Comparison of ENCODE assay signal across 21 cellular contexts in the genomic region with DNA sequence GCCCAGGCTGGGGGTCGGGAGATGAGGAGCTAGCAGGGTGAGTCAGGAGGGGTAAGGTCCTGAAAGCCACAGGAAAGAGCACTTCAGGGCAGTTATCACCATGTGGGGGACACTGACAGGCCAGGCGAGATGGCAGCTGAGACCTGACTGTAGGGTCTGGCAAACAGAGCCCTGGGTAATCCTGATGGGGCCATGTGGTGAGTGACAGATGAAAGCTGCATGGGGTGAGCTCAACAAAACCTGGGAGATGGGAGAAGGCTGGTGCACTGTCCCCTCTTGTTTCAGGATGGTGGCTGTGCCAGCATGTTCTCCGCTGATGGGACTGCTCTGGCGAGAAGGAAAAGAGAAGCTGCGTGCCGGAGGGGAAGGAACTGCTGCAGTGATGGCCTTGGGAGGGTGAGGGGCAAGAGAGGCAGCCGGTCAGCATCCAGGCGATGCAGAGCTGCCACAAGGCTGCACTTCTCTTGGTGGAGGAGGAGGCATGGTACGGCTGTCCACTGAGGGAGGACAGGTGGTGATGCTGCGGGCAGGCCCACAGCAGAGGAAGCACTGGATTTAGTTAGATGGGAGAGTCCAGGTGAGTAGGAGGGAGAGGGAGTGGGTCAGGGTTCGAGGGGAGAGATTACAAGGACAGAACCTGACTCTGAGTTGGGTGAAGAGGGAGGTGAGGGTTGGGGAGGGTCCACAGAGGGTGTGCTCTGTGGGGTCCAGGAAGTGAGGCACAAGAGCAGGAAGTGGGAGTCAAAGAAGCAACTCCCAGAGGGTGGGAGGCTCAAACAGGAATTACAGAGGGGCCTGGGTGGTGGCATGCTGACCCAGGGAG. TPM values are rescaled to one million over a fixed set of nuclear protein-coding genes. Genes with fewer than 3 reads are reported as not detected.
A peak's percentile ranks its signal among the peaks of the same experiment; 100 is the strongest.
DNase-seq lines count a peak whose midpoint lies in the region; ATAC-seq, FAIRE-seq and TF ChIP-seq lines count a peak whose summit lies in the region.
"Had no signal": no experiment of that assay in that cellular context is flagged by ENCODE, and none has a peak within 500 bp of the region (broad histone marks: within the 10 kb centered on the region; RNA-seq: fewer than 3 reads in every experiment).

No MANE protein-coding gene starts in this region.

- H3K56ac ChIP-seq in IMR-90 (ENCODE audit: extremely low read depth, insufficient read depth, low read length) (no peak overlapping the region), H1 (replicated peaks; ENCODE audit: insufficient read length, low read depth, low read length) (no peak overlapping the region)

- H3K4me2 ChIP-seq in IMR-90 (ENCODE audit: low read depth, low read length) (no peak overlapping the region), H1 (ENCODE audit: insufficient read depth in 1 of 2, low read depth in 2 of 2, low read length in 2 of 2) (no peak overlapping the region), osteoblast (ENCODE audit: insufficient read depth, low read length) (no peak overlapping the region)

- H3K4me1 ChIP-seq in IMR-90 (ENCODE audit: control insufficient read depth, insufficient read depth, low read length) (peaks cover 2% of the 10 kb centered on the region; the same call in 1 of the 2 replicates), H1 (replicated peaks in 1 of 4; ENCODE audit: control insufficient read depth in 3 of 4, insufficient read depth in 4 of 4, low read length in 3 of 4) (peaks cover 0 to 2% (median 0%) of the 10 kb centered on the region in 4 experiments; a peak in 2 of 7 replicates), osteoblast (ENCODE audit: insufficient read depth, low read length) (peaks cover 8% of the 10 kb centered on the region)
- H3K4me1 ChIP-seq: parathyroid adenoma had no signal

- H3K27me3 Mint-ChIP-seq in CD4-positive, alpha-beta T cell: no peaks in the 10 kb centered on the region
- H3K27me3 Mint-ChIP-seq: T-cell had no signal

- peak overlapping the region; percentile 66 for H3K4me3 Mint-ChIP-seq in CD4-positive, alpha-beta T cell
- H3K4me3 Mint-ChIP-seq: T-cell had no signal

- no peak overlapping the region for H2BK120ac ChIP-seq in IMR-90 (ENCODE audit: low read depth, low read length)
- H2BK120ac ChIP-seq in H1 (replicated peaks; ENCODE audit: low read depth, low read length): no peak overlapping the region

- H3K23ac ChIP-seq in IMR-90 (ENCODE audit: low read depth, low read length): no peak overlapping the region
- no peak overlapping the region for H3K23ac ChIP-seq in H1 (ENCODE audit: insufficient read length)

- no TSS peak for BruUV-seq in IMR-90 (replicated peaks; lab: Mats Ljungman, UMichigan)

- POLR2A ChIA-PET in CD4-positive, alpha-beta T cell (lab: Charles Lee): no interaction called here
- POLR2A ChIA-PET in IMR-90 (lab: Charles Lee; ENCODE audit: unreplicated experiment) (no interaction called here), H1 (lab: Charles Lee; ENCODE audit: partially characterized antibody) (interaction anchor here (0.7 to 1.9 kb wide), 6 partner anchors 9 to 95 kb away, joined by 3 to 4 read pairs (median 3); no protein-coding TSS in a partner anchor)

- no peak overlapping the region for H3K27ac ChIP-seq in CD4-positive, alpha-beta T cell (ENCODE audit: low read depth, low read length)
- H3K27ac ChIP-seq in IMR-90 (ENCODE audit: insufficient read depth, low read length) (no peak overlapping the region), H1 (ENCODE audit: low read depth, low read length) (no peak overlapping the region), osteoblast (ENCODE audit: low read depth, low read length) (no peak overlapping the region)
- H3K27ac ChIP-seq: adrenal gland, lower lobe of right lung, parathyroid adenoma, transverse colon, VCaP had no signal

- TF ChIP-seq POLR2A in IMR-90 (IDR thresholded peaks at IDR 0.05; ENCODE audit: low read depth, low read length): no peak
- no peak for TF ChIP-seq POLR2A in H1 (IDR thresholded peaks at IDR 0.05; ENCODE audit: control extremely low read depth in 1 of 2, low read depth in 2 of 2, low read length in 2 of 2)

- H3K9ac ChIP-seq in IMR-90 (ENCODE audit: low read depth, low read length) (no peak overlapping the region), H1 (replicated peaks in 1 of 4; ENCODE audit: extremely low read depth in 1 of 4, low read depth in 3 of 4, low read length in 3 of 4) (peak overlapping the region in 1 of 4 experiments; percentile 24; a peak in 1 of 7 replicates)
- H3K9ac ChIP-seq: parathyroid adenoma had no signal

- H3K36me3 Mint-ChIP-seq in CD4-positive, alpha-beta T cell (ENCODE audit: low read depth): peaks cover 34% of the 10 kb centered on the region

- no peaks in the 10 kb centered on the region for H3K9me3 Mint-ChIP-seq in CD4-positive, alpha-beta T cell
- H3K9me3 Mint-ChIP-seq: T-cell had no signal

- TF ChIP-seq RAD21 in IMR-90 (IDR thresholded peaks at IDR 0.05; ENCODE audit: low read length): no peak
- TF ChIP-seq RAD21 in H1 (IDR thresholded peaks at IDR 0.05 in 1 of 2, conservative IDR thresholded peaks at IDR 0.05 in 1 of 2; ENCODE audit: low read depth in 2 of 2, low read length in 2 of 2): no peak

- FAIRE-seq in H1 (lab: Jason Lieb, UNC): no peak

- ATAC-seq in CD4-positive, alpha-beta T cell (ENCODE audit: poor library complexity): no peak
- ATAC-seq in IMR-90 (ENCODE audit: low read depth): no peak
- no peak for ATAC-seq in GM19324 (IDR thresholded peaks at IDR 0.05; ENCODE audit: low FRiP score, unreplicated experiment)
- no peak for ATAC-seq in GM18868 (IDR thresholded peaks at IDR 0.05; ENCODE audit: unreplicated experiment)
- ATAC-seq: lower lobe of right lung, Right ventricle myocardium inferior, T-cell had no signal

- CTCF ChIA-PET in CD4-positive, alpha-beta T cell (lab: Charles Lee): no interaction called here
- CTCF ChIA-PET in IMR-90 (lab: Yijun Ruan, JAX): no interaction called here
- CTCF ChIA-PET in H1 (lab: Charles Lee; ENCODE audit: partially characterized antibody): interaction anchor here (1.0 kb wide), 1 partner anchor 12 kb away, joined by 3 read pairs; no protein-coding TSS in a partner anchor

- peaks cover 37% of the 10 kb centered on the region for H4K20me1 ChIP-seq in IMR-90 (ENCODE audit: insufficient read depth, low read length)
- H4K20me1 ChIP-seq in H1 (replicated peaks in 1 of 2; ENCODE audit: control insufficient read depth in 1 of 2, insufficient read depth in 2 of 2, low read length in 2 of 2): peaks cover 6 to 32% of the 10 kb centered on the region in 2 experiments
- H4K20me1 ChIP-seq in osteoblast (ENCODE audit: insufficient read depth, low read length): peaks cover 38% of the 10 kb centered on the region

- DNase-seq in CD4-positive, alpha-beta T cell: no peak
- DNase-seq in IMR-90 (no peak), H1 (ENCODE audit: low read depth in 1 of 2, low spot score in 2 of 2) (no peak), osteoblast (ENCODE audit: insufficient read length, low spot score, missing footprints) (peak; percentile 4), SIG-M5 treated with dmso at 0.1 percent for 504 hours (lab: John Stamatoyannopoulos, UW; ENCODE audit: unreplicated experiment) (no peak)
- DNase-seq: activated CD4-positive, alpha-beta T cell treated with anti-CD3 and anti-CD28 coated beads, Interleukin-2, amount 50 U/mL, for 4 hours; adrenal gland; dermis blood vessel endothelial cell; DMS79 treated with DMSO at 0.1 percent for 48 hours; H7; KBM-7; lower lobe of right lung; NCI-H187; stimulated activated naive CD4-positive, alpha-beta T cell; T-cell; transverse colon had no signal

- H2BK15ac ChIP-seq in IMR-90 (ENCODE audit: low read depth, low read length) (no peak overlapping the region), H1 (ENCODE audit: low read length) (no peak overlapping the region)

- peaks cover 10% of the 10 kb centered on the region for H3K9me1 ChIP-seq in IMR-90 (ENCODE audit: insufficient read depth, low read length)

- WGBS in IMR-90 (ENCODE audit: extremely low coverage in 2 of 2, insufficient read length in 1 of 2), 2 experiments: 76% methylated on average over 6 of the region's 11 CpGs; no CpG with 5 or more reads in 1 of the 2 experiments
- 85% methylated on average over 11 of the region's 11 CpGs; no CpG with 5 or more reads in 1 of the 2 experiments for WGBS in H1 (ENCODE audit: extremely low coverage in 1 of 2, insufficient coverage in 1 of 2, insufficient read length in 1 of 2, insufficient replicate concordance in 2 of 2, low coverage in 1 of 2, low lambda C conversion rate in 2 of 2, missing lambda C conversion rate in 1 of 2), 2 experiments

- peaks cover 50% of the 10 kb centered on the region for H3K4me1 Mint-ChIP-seq in CD4-positive, alpha-beta T cell (ENCODE audit: low read depth)

- no peak overlapping the region for H3K14ac ChIP-seq in IMR-90 (replicated peaks; ENCODE audit: low read depth, low read length)
- no peak overlapping the region for H3K14ac ChIP-seq in H1 (ENCODE audit: insufficient read length)

- H3K18ac ChIP-seq in IMR-90 (ENCODE audit: low read depth, low read length): no peak overlapping the region
- no peak overlapping the region for H3K18ac ChIP-seq in H1 (ENCODE audit: extremely low read depth, low read length)

- H4K8ac ChIP-seq in IMR-90 (ENCODE audit: low read depth in 2 of 2, low read length in 2 of 2) (no peak overlapping the region), H1 (ENCODE audit: extremely low read depth, insufficient read depth, low read length) (peak overlapping the region; percentile 46; the same call in 1 of the 2 replicates)

- in situ Hi-C loops in IMR-90 (cut with MboI; ENCODE audit: low sequenced_read_pairs): no loop called here

- H4K5ac ChIP-seq in IMR-90 (ENCODE audit: low read depth, low read length): no peak overlapping the region
- no peak overlapping the region for H4K5ac ChIP-seq in H1 (ENCODE audit: insufficient read length, low read depth, low read length)

- H4K91ac ChIP-seq in IMR-90 (ENCODE audit: insufficient read depth, low read depth, low read length) (no peak overlapping the region), H1 (replicated peaks; ENCODE audit: insufficient read length, low read length) (no peak overlapping the region)

- H3K27ac Mint-ChIP-seq in CD4-positive, alpha-beta T cell: peak overlapping the region; percentile 72

- dilution Hi-C loops in IMR-90 (cut with HindIII; ENCODE audit: low sequenced_read_pairs, unreplicated experiment): no loop called here

- H3K23me2 ChIP-seq in H1 (ENCODE audit: low read depth, low read length): 0 out of 2 replicates have a peak, but pooled peaks cover 3% of the 10 kb centered on the region

- H3K79me1 ChIP-seq in IMR-90 (ENCODE audit: low read depth in 1 of 2, low read length in 2 of 2): peaks cover 46 to 77% of the 10 kb centered on the region in 2 experiments
- H3K79me1 ChIP-seq in H1 (ENCODE audit: low read depth, low read length): peaks cover 15% of the 10 kb centered on the region

- peak overlapping the region; percentile 13 for H2AK9ac ChIP-seq in IMR-90 (replicated peaks; ENCODE audit: low read depth, low read length, poor library complexity)

- H3K36me3 ChIP-seq in IMR-90 (ENCODE audit: control insufficient read depth, insufficient read depth, low read length) (peaks cover 27% of the 10 kb centered on the region), H1 (ENCODE audit: control insufficient read depth in 2 of 4, insufficient read depth in 4 of 4, low read length in 3 of 4) (peaks cover 5 to 14% (median 9%) of the 10 kb centered on the region in 4 experiments; a peak in 6 of 8 replicates), osteoblast (ENCODE audit: insufficient read depth, low read length) (peaks cover 14% of the 10 kb centered on the region)

- H3K79me2 ChIP-seq in H1 (ENCODE audit: control insufficient read depth in 1 of 2, insufficient read depth in 2 of 2, low read length in 2 of 2): peaks cover 0 to 11% of the 10 kb centered on the region in 2 experiments
- peaks cover 74% of the 10 kb centered on the region for H3K79me2 ChIP-seq in osteoblast (ENCODE audit: insufficient read depth, low read length)

- H3K4me3 ChIP-seq in IMR-90 (ENCODE audit: insufficient read depth, low read depth, low read length) (no peak overlapping the region), H1 (ENCODE audit: extremely low read depth in 1 of 4, insufficient read depth in 2 of 4, low read depth in 3 of 4, low read length in 4 of 4) (no peak overlapping the region), osteoblast (ENCODE audit: insufficient read depth, low read length) (no peak overlapping the region)
- H3K4me3 ChIP-seq: adrenal gland, lower lobe of right lung, transverse colon had no signal

- H3K4ac ChIP-seq in IMR-90 (ENCODE audit: low read depth, low read length) (no peak overlapping the region), H1 (replicated peaks; ENCODE audit: insufficient read length, low read depth, low read length) (no peak overlapping the region)

- H2AK5ac ChIP-seq in IMR-90 (ENCODE audit: low read depth, low read length): no peak overlapping the region
- no peak overlapping the region for H2AK5ac ChIP-seq in H1 (ENCODE audit: low read depth, low read length)

- intact Hi-C loops in CD4-positive, alpha-beta T cell (cut with DNase I, micrococcal nuclease): no loop called here
- intact Hi-C loops in IMR-90 (cut with micrococcal nuclease): no loop called here

- H2BK20ac ChIP-seq in IMR-90 (ENCODE audit: low read depth, low read length) (no peak overlapping the region), H1 (ENCODE audit: low read length) (no peak overlapping the region)

- 0 out of 2 replicates have a peak overlapping the region, but pooled peaks have one; percentile 39 for H2BK12ac ChIP-seq in H1 (ENCODE audit: low read depth, low read length)

- H2BK5ac ChIP-seq in IMR-90 (ENCODE audit: low read depth, low read length, poor library complexity, severe bottlenecking) (no peak overlapping the region), H1 (ENCODE audit: low read depth, low read length) (no peak overlapping the region)

- no peak for TF ChIP-seq CTCF in CD4-positive, alpha-beta T cell (IDR thresholded peaks at IDR 0.05)
- TF ChIP-seq CTCF in IMR-90 (conservative IDR thresholded peaks at IDR 0.05; ENCODE audit: low read depth, low read length) (no peak), H1 (IDR thresholded peaks at IDR 0.05; ENCODE audit: control extremely low read depth in 1 of 3, insufficient read depth in 1 of 3, low read depth in 1 of 3, low read length in 3 of 3) (no peak), osteoblast (IDR thresholded peaks at IDR 0.05; ENCODE audit: extremely low read depth, low read depth, low read length) (no peak)

- no peaks in the 10 kb centered on the region for H3K27me3 ChIP-seq in CD4-positive, alpha-beta T cell (ENCODE audit: control insufficient read depth, insufficient read depth, low read length)
- H3K27me3 ChIP-seq in IMR-90 (ENCODE audit: control insufficient read depth, insufficient read depth, low read length) (no peaks in the 10 kb centered on the region), H1 (replicated peaks in 1 of 4; ENCODE audit: control insufficient read depth in 3 of 4, extremely low read depth in 1 of 4, insufficient read depth in 3 of 4, low read length in 3 of 4) (peaks cover 0 to 7% (median 0%) of the 10 kb centered on the region in 4 experiments; a peak in 2 of 7 replicates), osteoblast (ENCODE audit: insufficient read depth, low read length) (no peaks in the 10 kb centered on the region)
- H3K27me3 ChIP-seq: adrenal gland, transverse colon had no signal

- H2AFZ ChIP-seq in IMR-90 (replicated peaks; ENCODE audit: low read length, poor library complexity): peak overlapping the region; percentile 33
- H2AFZ ChIP-seq in H1 (ENCODE audit: low read length): no peak overlapping the region
- no peak overlapping the region for H2AFZ ChIP-seq in osteoblast (ENCODE audit: low read length)
- H2AFZ ChIP-seq: parathyroid adenoma had no signal

- no peaks in the 10 kb centered on the region for H3K9me3 ChIP-seq in CD4-positive, alpha-beta T cell (ENCODE audit: control insufficient read depth, low read length)
- H3K9me3 ChIP-seq in IMR-90 (ENCODE audit: control insufficient read depth, insufficient read depth, low read length): no peaks in the 10 kb centered on the region
- no peaks in the 10 kb centered on the region for H3K9me3 ChIP-seq in H1 (ENCODE audit: insufficient read depth in 2 of 2, low read depth in 1 of 2, low read length in 1 of 2)
- no peaks in the 10 kb centered on the region for H3K9me3 ChIP-seq in osteoblast (ENCODE audit: low read depth, low read length)
- H3K9me3 ChIP-seq: adrenal gland, lower lobe of right lung, transverse colon had no signal

- TF ChIP-seq EP300 in H1 (IDR thresholded peaks at IDR 0.05; ENCODE audit: borderline replicate concordance in 1 of 2, low read depth in 2 of 2, low read length in 2 of 2): no peak

RNA-seq across cellular contexts. Expression of a gene that starts 3.8 kb away (rescaled TPM):
- total RNA-seq in CD4-positive, alpha-beta T cell: 10 to 100 TPM; 60.2 to 62.8 TPM
- 19.7 and 23.5 TPM in 2 replicates for total RNA-seq in IMR-90 (2012; rRNA removed)
- polyA plus RNA-seq in IMR-90 (2012; rRNA removed): 21.8 and 23.0 TPM in 2 replicates
- 7.9 and 10.6 TPM in 2 replicates for polyA plus RNA-seq in IMR-90 (2012; cell fraction: cytosol; rRNA removed)
- 57.4 and 109 TPM in 2 replicates for polyA plus RNA-seq in IMR-90 (2012; cell fraction: nucleus; rRNA removed; ENCODE audit: low replicate concordance)
- total RNA-seq in H1 (2021; fragmentation: NEBNext Ultra II Directional; extraction: Animal tissue kit (Norgen Biotek cat#: 25700)): 49.3 and 52.8 TPM in 2 replicates
- 30.4 and 45.6 TPM in 2 replicates for polyA plus RNA-seq in H1 (2011; rRNA removed)
- polyA plus RNA-seq in H1 (2011; cell fraction: cytosol; rRNA removed): 34.6 TPM
- 149 TPM for polyA plus RNA-seq in H1 (2011; cell fraction: nucleus; rRNA removed)
- polyA plus RNA-seq in H1 (2012, experiment 1 of 2): 42.4 to 52.2 TPM (median 45.4 TPM) in 4 replicates
- 33.2 TPM for polyA plus RNA-seq in H1 (2012, experiment 2 of 2)
- polyA plus RNA-seq in H1 (2013, experiment 1 of 2): 34.1 TPM
- polyA plus RNA-seq in H1 (2013, experiment 2 of 2): 28.9 TPM
- 28.2 and 37.9 TPM in 2 replicates for polyA minus RNA-seq in H1 (2011; rRNA and poly(A)+ RNA removed)
- polyA minus RNA-seq in H1 (2011; cell fraction: cytosol; rRNA and poly(A)+ RNA removed): 20.9 TPM
- polyA minus RNA-seq in H1 (2011; cell fraction: nucleus; rRNA and poly(A)+ RNA removed): 89.8 TPM
- 27.9 and 33.6 TPM in 2 replicates for total RNA-seq in osteoblast

RNA-seq across cellular contexts. Expression of a gene that starts 26.1 kb away (rescaled TPM):
- total RNA-seq in CD4-positive, alpha-beta T cell: 10 to 100 TPM; 18.0 to 18.3 TPM
- total RNA-seq in IMR-90 (2012; rRNA removed): 20.8 and 25.0 TPM in 2 replicates
- 30.3 and 34.0 TPM in 2 replicates for polyA plus RNA-seq in IMR-90 (2012; rRNA removed)
- polyA plus RNA-seq in IMR-90 (2012; cell fraction: cytosol; rRNA removed): 23.8 and 28.1 TPM in 2 replicates
- 59.4 and 83.4 TPM in 2 replicates for polyA plus RNA-seq in IMR-90 (2012; cell fraction: nucleus; rRNA removed; ENCODE audit: low replicate concordance)
- 21.9 and 22.8 TPM in 2 replicates for total RNA-seq in H1 (2021; fragmentation: NEBNext Ultra II Directional; extraction: Animal tissue kit (Norgen Biotek cat#: 25700))
- polyA plus RNA-seq in H1 (2011; rRNA removed): 12.4 and 17.7 TPM in 2 replicates
- 16.1 TPM for polyA plus RNA-seq in H1 (2011; cell fraction: cytosol; rRNA removed)
- polyA plus RNA-seq in H1 (2011; cell fraction: nucleus; rRNA removed): 29.8 TPM
- 10.6 to 14.5 TPM (median 13.2 TPM) in 4 replicates for polyA plus RNA-seq in H1 (2012, experiment 1 of 2)
- polyA plus RNA-seq in H1 (2012, experiment 2 of 2): 12.1 TPM
- polyA plus RNA-seq in H1 (2013, experiment 1 of 2): 13.9 TPM
- 12.0 TPM for polyA plus RNA-seq in H1 (2013, experiment 2 of 2)
- polyA minus RNA-seq in H1 (2011; rRNA and poly(A)+ RNA removed): 7.1 and 10.5 TPM in 2 replicates
- polyA minus RNA-seq in H1 (2011; cell fraction: cytosol; rRNA and poly(A)+ RNA removed): 9.5 TPM
- polyA minus RNA-seq in H1 (2011; cell fraction: nucleus; rRNA and poly(A)+ RNA removed): 7.6 TPM
- total RNA-seq in osteoblast: 22.8 and 24.5 TPM in 2 replicates
